In genomic region chr11:7376386-7376785, GRCh38 we compare ENCODE assay signal across 7 cellular contexts.
"Had no signal": no experiment of that assay in that cellular context is flagged by ENCODE, and none has a peak within 500 bp of the region (broad histone marks: within the 10 kb centered on the region; RNA-seq: fewer than 3 reads in every experiment).

No MANE protein-coding gene starts in this region.

- ATAC-seq: HepG2, K562 had no signal

- H3K4me2 ChIP-seq: KMS-11 had no signal

- H3K4me3 ChIP-seq: K562 had no signal

- DNase-seq: IMR-90, KBM-7, KG1 had no signal

- FAIRE-seq: HepG2, K562 had no signal

- H3K9ac ChIP-seq: KMS-11 had no signal

- H3K27ac ChIP-seq: HL-60, KMS-11 had no signal
